ENCODE assay signal across 7 cellular contexts in the genomic region with DNA sequence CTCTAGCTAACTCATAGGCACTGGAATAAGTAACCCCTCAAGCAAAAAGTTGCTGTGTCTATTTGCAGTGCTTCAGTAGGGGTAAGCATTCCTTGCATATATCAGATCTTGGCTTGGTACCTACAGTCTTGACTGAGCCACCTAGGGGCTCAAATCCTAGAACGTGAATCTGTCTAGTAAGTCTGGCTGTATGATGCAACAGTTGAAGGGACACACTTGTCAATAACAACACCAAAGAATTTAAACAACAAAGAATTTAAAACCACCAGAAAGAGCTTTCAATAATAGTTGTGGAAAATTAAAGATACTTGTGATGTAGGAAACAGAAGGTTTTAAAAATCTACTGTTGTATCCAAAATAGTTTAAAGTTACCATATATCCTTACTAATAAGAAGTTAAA.
"Had no signal": no experiment of that assay in that cellular context is flagged by ENCODE, and none has a peak within 500 bp of the region (broad histone marks: within the 10 kb centered on the region; RNA-seq: fewer than 3 reads in every experiment).

No MANE protein-coding gene starts in this region.

- FAIRE-seq: G401.6, GM12891, GM12892, GM18507, GM19239 had no signal

- DNase-seq: GDM1, GF-D8 had no signal
